17 cellular contexts compared by ENCODE assay signal in genomic region chr20:49074521-49074920, GRCh38. TPM values are rescaled to one million over a fixed set of nuclear protein-coding genes. Genes with fewer than 3 reads are reported as not detected.
DNase-seq lines count a peak whose midpoint lies in the region; ATAC-seq and TF ChIP-seq lines count a peak whose summit lies in the region.
"Had no signal": no experiment of that assay in that cellular context is flagged by ENCODE, and none has a peak within 500 bp of the region (broad histone marks: within the 10 kb centered on the region; RNA-seq: fewer than 3 reads in every experiment).

No MANE protein-coding gene starts in this region.

- TF ChIP-seq CTCF in nephron progenitor cell (IDR thresholded peaks at IDR 0.05), result no peak

- no peaks in the 10 kb centered on the region for H3K9me3 Mint-ChIP-seq in activated naive CD4-positive, alpha-beta T cell treated with anti-CD3 and anti-CD28 coated beads for 36 hours
- no peaks in the 10 kb centered on the region for H3K9me3 Mint-ChIP-seq in activated T-helper 2 cell treated with anti-CD3 and anti-CD28 coated beads, Interferon-gamma antibody, Interleukin-2, Interleukin-4, amounts not matched to agents 10 μg/mL and 5 μg/mL and 100 μg/mL, durations not matched to agents 14 hours and 24 hours and 36 hours
- no peaks in the 10 kb centered on the region for H3K9me3 Mint-ChIP-seq in nephron progenitor cell

- no peak for ATAC-seq in T-helper 17 cell
- ATAC-seq: Panc1 had no signal

- H3K4me3 Mint-ChIP-seq in activated naive CD4-positive, alpha-beta T cell treated with anti-CD3 and anti-CD28 coated beads for 36 hours, result no peak overlapping the region
- H3K4me3 Mint-ChIP-seq in T-helper 17 cell (no peak overlapping the region), nephron progenitor cell (no peak overlapping the region)
- no peak overlapping the region for H3K4me3 Mint-ChIP-seq in activated T-helper 2 cell treated with anti-CD3 and anti-CD28 coated beads, Interferon-gamma antibody, Interleukin-2, Interleukin-4, amounts not matched to agents 10 μg/mL and 5 μg/mL and 100 μg/mL, durations not matched to agents 14 hours and 24 hours and 36 hours (ENCODE audit: low read depth)

- H3K36me3 Mint-ChIP-seq in activated naive CD4-positive, alpha-beta T cell treated with anti-CD3 and anti-CD28 coated beads for 36 hours (ENCODE audit: low read depth), result peaks cover 38% of the 10 kb centered on the region
- peaks cover 8% of the 10 kb centered on the region for H3K36me3 Mint-ChIP-seq in T-helper 17 cell (ENCODE audit: low read depth)
- H3K36me3 Mint-ChIP-seq in activated T-helper 2 cell treated with anti-CD3 and anti-CD28 coated beads, Interferon-gamma antibody, Interleukin-2, Interleukin-4, amounts not matched to agents 10 μg/mL and 5 μg/mL and 100 μg/mL, durations not matched to agents 14 hours and 24 hours and 36 hours (ENCODE audit: low read depth), result peaks cover 67% of the 10 kb centered on the region
- peaks cover 78% of the 10 kb centered on the region for H3K36me3 Mint-ChIP-seq in nephron progenitor cell (ENCODE audit: low read depth)

- peak overlapping the region; percentile 67 for H3K27ac Mint-ChIP-seq in activated naive CD4-positive, alpha-beta T cell treated with anti-CD3 and anti-CD28 coated beads for 36 hours
- H3K27ac Mint-ChIP-seq in T-helper 17 cell (peak overlapping the region; percentile 49), nephron progenitor cell (peak overlapping the region; percentile 2)
- H3K27ac Mint-ChIP-seq in activated T-helper 2 cell treated with anti-CD3 and anti-CD28 coated beads, Interferon-gamma antibody, Interleukin-2, Interleukin-4, amounts not matched to agents 10 μg/mL and 5 μg/mL and 100 μg/mL, durations not matched to agents 14 hours and 24 hours and 36 hours, result peak overlapping the region; percentile 24

- CTCF ChIA-PET in activated naive CD4-positive, alpha-beta T cell treated with anti-CD3 and anti-CD28 coated beads for 36 hours (lab: Charles Lee), result interaction anchor here (0.6 kb wide), 1 partner anchor 79 kb away, joined by 3 read pairs; no protein-coding TSS in a partner anchor

- no peaks in the 10 kb centered on the region for H3K27me3 Mint-ChIP-seq in activated naive CD4-positive, alpha-beta T cell treated with anti-CD3 and anti-CD28 coated beads for 36 hours (ENCODE audit: low read depth)
- H3K27me3 Mint-ChIP-seq in T-helper 17 cell (no peaks in the 10 kb centered on the region), nephron progenitor cell (ENCODE audit: low read depth, poor library complexity) (no peaks in the 10 kb centered on the region)
- no peaks in the 10 kb centered on the region for H3K27me3 Mint-ChIP-seq in activated T-helper 2 cell treated with anti-CD3 and anti-CD28 coated beads, Interferon-gamma antibody, Interleukin-2, Interleukin-4, amounts not matched to agents 10 μg/mL and 5 μg/mL and 100 μg/mL, durations not matched to agents 14 hours and 24 hours and 36 hours (ENCODE audit: low read depth)

- no peak for DNase-seq in activated naive CD4-positive, alpha-beta T cell treated with anti-CD3 and anti-CD28 coated beads for 36 hours
- no peak for DNase-seq in activated naive CD4-positive, alpha-beta T cell treated with Interleukin-2 at 50 U/mL for 16 hours
- no peak for DNase-seq in T-helper 17 cell
- DNase-seq in activated T-helper 2 cell treated with anti-CD3 and anti-CD28 coated beads, Interferon-gamma antibody, Interleukin-2, Interleukin-4, amounts not matched to agents 10 μg/mL and 5 μg/mL and 100 μg/mL, durations not matched to agents 14 hours and 24 hours and 36 hours (ENCODE audit: low spot score), result no peak
- DNase-seq in nephron progenitor cell, result no peak
- no peak for DNase-seq in NCI-H187 treated with DMSO at 0.1 percent for 48 hours (lab: John Stamatoyannopoulos, UW)
- DNase-seq in amniotic stem cell (lab: John Stamatoyannopoulos, UW), result no peak
- DNase-seq in NCI-H1105 (lab: John Stamatoyannopoulos, UW), result no peak
- DNase-seq: ACHN, DMS79, H7, MM.1S, NCI-H1092, NCI-H146, NCI-H2081 treated with DMSO at 0.1 percent for 48 hours, NCI-H446 treated with DMSO at 0.1 percent for 48 hours had no signal

- no peaks in the 10 kb centered on the region for H3K9me3 ChIP-seq in T-helper 17 cell (ENCODE audit: control insufficient read depth, low read length, poor library complexity, severe bottlenecking)

- intact Hi-C loops in activated naive CD4-positive, alpha-beta T cell treated with anti-CD3 and anti-CD28 coated beads for 36 hours (cut with micrococcal nuclease), result no loop called here
- intact Hi-C loops in activated T-helper 2 cell treated with anti-CD3 and anti-CD28 coated beads, Interferon-gamma antibody, Interleukin-2, Interleukin-4, amounts not matched to agents 10 μg/mL and 5 μg/mL and 100 μg/mL, durations not matched to agents 14 hours and 24 hours and 36 hours (cut with micrococcal nuclease), result no loop called here

- peaks cover 7% of the 10 kb centered on the region for H3K4me1 Mint-ChIP-seq in activated naive CD4-positive, alpha-beta T cell treated with anti-CD3 and anti-CD28 coated beads for 36 hours (ENCODE audit: low read depth)
- H3K4me1 Mint-ChIP-seq in T-helper 17 cell (peaks cover 4% of the 10 kb centered on the region), nephron progenitor cell (no peaks in the 10 kb centered on the region)
- H3K4me1 Mint-ChIP-seq in activated T-helper 2 cell treated with anti-CD3 and anti-CD28 coated beads, Interferon-gamma antibody, Interleukin-2, Interleukin-4, amounts not matched to agents 10 μg/mL and 5 μg/mL and 100 μg/mL, durations not matched to agents 14 hours and 24 hours and 36 hours (ENCODE audit: low read depth), result peaks cover 7% of the 10 kb centered on the region

RNA-seq across cellular contexts. Expression of gene CSE1L, which starts 28.4 kb away (rescaled TPM):
- total RNA-seq in activated naive CD4-positive, alpha-beta T cell treated with anti-CD3 and anti-CD28 coated beads for 36 hours, result 10 to 100 TPM; 86.1 to 88.9 TPM
- total RNA-seq in T-helper 17 cell, result 10 to 100 TPM; 26.8 to 33.0 TPM
- 114 TPM in 2 replicates for total RNA-seq in activated T-helper 2 cell treated with anti-CD3 and anti-CD28 coated beads, Interferon-gamma antibody, Interleukin-2, Interleukin-4, amounts not matched to agents 10 μg/mL and 5 μg/mL and 100 μg/mL, durations not matched to agents 14 hours and 24 hours and 36 hours

Comparison
In these comparisons a context has a peak if more than half of its experiments do, and no peak if none do; other contexts are left out.
1. H3K27ac Mint-ChIP-seq: peak in every context shown above with its lines; median percentile 67 in activated naive CD4-positive, alpha-beta T cell treated with anti-CD3 and anti-CD28 coated beads for 36 hours; 49 in T-helper 17 cell; 24 in activated T-helper 2 cell treated with anti-CD3 and anti-CD28 coated beads, Interferon-gamma antibody, Interleukin-2, Interleukin-4, amounts not matched to agents 10 μg/mL and 5 μg/mL and 100 μg/mL, durations not matched to agents 14 hours and 24 hours and 36 hours; 2 in nephron progenitor cell.